Comparison of ENCODE assay signal across 2 cellular contexts in the genomic region with DNA sequence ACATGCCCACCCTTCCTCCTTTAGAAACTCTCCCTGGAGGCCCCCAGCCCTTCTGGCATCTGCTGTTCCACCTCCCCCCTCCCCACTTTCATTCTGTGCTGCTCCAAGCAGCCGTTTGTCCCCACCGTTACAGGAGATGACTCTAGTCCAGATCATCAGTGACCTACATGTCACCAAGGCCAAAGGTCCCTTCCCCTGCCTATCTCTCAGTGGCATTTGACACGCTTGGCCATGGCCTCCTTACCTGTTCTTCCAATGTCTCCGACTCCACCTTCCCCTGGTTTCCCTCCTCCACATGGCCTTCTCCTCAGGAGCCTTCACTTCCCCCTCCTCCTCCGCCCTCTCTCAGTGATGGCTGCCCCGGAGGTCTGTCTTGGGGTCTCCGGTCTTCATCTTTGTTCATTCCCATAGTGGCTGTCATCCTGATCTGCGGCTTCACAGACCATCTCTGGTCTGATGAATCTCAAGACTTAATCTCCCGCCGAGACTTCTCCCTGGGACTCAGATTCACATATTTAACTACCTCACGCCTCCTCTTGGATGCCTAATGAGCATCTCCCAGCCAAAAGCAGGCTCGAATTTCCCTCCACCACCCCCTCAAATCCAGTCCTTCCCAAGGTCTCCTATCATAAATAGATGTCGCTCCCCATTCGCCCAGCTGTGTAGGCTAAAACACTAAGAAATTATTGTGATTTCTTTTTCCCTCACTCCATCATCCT.
TF ChIP-seq lines count a peak whose summit lies in the region.

No MANE protein-coding gene starts in this region.

TF ChIP-seq in GM23338, 12 proteins besides CTCF, POLR2A, EP300 and RAD21:
- TF ChIP-seq EZH2 (IDR thresholded peaks at IDR 0.05; ENCODE audit: low read depth, unreplicated experiment) (no peak), JUNB (IDR thresholded peaks at IDR 0.05; ENCODE audit: unreplicated experiment) (no peak), STAT1 (IDR thresholded peaks at IDR 0.05; ENCODE audit: unreplicated experiment) (no peak), CREB1 (CRISPR knock-in tag; IDR thresholded peaks at IDR 0.05; ENCODE audit: low read depth) (no peak), ZNF331 (CRISPR knock-in tag; IDR thresholded peaks at IDR 0.05; ENCODE audit: low read depth) (no peak), ZNF114 (CRISPR knock-in tag; IDR thresholded peaks at IDR 0.05) (no peak)
- TF ChIP-seq, protein P1, sequence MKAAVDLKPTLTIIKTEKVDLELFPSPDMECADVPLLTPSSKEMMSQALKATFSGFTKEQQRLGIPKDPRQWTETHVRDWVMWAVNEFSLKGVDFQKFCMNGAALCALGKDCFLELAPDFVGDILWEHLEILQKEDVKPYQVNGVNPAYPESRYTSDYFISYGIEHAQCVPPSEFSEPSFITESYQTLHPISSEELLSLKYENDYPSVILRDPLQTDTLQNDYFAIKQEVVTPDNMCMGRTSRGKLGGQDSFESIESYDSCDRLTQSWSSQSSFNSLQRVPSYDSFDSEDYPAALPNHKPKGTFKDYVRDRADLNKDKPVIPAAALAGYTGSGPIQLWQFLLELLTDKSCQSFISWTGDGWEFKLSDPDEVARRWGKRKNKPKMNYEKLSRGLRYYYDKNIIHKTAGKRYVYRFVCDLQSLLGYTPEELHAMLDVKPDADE (IDR thresholded peaks at IDR 0.05) = no peak
- TF ChIP-seq, protein P2, sequence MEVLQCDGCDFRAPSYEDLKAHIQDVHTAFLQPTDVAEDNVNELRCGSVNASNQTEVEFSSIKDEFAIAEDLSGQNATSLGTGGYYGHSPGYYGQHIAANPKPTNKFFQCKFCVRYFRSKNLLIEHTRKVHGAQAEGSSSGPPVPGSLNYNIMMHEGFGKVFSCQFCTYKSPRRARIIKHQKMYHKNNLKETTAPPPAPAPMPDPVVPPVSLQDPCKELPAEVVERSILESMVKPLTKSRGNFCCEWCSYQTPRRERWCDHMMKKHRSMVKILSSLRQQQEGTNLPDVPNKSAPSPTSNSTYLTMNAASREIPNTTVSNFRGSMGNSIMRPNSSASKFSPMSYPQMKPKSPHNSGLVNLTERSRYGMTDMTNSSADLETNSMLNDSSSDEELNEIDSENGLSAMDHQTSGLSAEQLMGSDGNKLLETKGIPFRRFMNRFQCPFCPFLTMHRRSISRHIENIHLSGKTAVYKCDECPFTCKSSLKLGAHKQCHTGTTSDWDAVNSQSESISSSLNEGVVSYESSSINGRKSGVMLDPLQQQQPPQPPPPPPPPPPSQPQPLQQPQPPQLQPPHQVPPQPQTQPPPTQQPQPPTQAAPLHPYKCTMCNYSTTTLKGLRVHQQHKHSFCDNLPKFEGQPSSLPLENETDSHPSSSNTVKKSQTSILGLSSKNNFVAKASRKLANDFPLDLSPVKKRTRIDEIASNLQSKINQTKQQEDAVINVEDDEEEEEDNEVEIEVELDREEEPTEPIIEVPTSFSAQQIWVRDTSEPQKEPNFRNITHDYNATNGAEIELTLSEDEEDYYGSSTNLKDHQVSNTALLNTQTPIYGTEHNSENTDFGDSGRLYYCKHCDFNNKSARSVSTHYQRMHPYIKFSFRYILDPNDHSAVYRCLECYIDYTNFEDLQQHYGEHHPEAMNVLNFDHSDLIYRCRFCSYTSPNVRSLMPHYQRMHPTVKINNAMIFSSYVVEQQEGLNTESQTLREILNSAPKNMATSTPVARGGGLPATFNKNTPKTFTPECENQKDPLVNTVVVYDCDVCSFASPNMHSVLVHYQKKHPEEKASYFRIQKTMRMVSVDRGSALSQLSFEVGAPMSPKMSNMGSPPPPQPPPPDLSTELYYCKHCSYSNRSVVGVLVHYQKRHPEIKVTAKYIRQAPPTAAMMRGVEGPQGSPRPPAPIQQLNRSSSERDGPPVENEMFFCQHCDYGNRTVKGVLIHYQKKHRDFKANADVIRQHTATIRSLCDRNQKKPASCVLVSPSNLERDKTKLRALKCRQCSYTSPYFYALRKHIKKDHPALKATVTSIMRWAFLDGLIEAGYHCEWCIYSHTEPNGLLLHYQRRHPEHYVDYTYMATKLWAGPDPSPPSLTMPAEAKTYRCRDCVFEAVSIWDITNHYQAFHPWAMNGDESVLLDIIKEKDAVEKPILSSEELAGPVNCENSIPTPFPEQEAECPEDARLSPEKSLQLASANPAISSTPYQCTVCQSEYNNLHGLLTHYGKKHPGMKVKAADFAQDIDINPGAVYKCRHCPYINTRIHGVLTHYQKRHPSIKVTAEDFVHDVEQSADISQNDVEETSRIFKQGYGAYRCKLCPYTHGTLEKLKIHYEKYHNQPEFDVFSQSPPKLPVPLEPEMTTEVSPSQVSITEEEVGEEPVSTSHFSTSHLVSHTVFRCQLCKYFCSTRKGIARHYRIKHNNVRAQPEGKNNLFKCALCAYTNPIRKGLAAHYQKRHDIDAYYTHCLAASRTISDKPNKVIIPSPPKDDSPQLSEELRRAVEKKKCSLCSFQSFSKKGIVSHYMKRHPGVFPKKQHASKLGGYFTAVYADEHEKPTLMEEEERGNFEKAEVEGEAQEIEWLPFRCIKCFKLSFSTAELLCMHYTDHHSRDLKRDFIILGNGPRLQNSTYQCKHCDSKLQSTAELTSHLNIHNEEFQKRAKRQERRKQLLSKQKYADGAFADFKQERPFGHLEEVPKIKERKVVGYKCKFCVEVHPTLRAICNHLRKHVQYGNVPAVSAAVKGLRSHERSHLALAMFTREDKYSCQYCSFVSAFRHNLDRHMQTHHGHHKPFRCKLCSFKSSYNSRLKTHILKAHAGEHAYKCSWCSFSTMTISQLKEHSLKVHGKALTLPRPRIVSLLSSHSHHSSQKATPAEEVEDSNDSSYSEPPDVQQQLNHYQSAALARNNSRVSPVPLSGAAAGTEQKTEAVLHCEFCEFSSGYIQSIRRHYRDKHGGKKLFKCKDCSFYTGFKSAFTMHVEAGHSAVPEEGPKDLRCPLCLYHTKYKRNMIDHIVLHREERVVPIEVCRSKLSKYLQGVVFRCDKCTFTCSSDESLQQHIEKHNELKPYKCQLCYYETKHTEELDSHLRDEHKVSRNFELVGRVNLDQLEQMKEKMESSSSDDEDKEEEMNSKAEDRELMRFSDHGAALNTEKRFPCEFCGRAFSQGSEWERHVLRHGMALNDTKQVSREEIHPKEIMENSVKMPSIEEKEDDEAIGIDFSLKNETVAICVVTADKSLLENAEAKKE (CRISPR knock-in tag; IDR thresholded peaks at IDR 0.05) = no peak

TF ChIP-seq in IMR-90, 13 proteins besides CTCF, POLR2A, EP300 and RAD21:
- no peak for TF ChIP-seq MAZ (IDR thresholded peaks at IDR 0.05; ENCODE audit: borderline replicate concordance, low read depth, low read length)
- TF ChIP-seq FOS (IDR thresholded peaks at IDR 0.05; ENCODE audit: low read depth, low read length) = no peak
- no peak for TF ChIP-seq CHD1 (IDR thresholded peaks at IDR 0.05; ENCODE audit: low read depth, low read length)
- no peak for TF ChIP-seq MAFK (IDR thresholded peaks at IDR 0.05; ENCODE audit: low read depth, low read length)
- TF ChIP-seq, protein P3, sequence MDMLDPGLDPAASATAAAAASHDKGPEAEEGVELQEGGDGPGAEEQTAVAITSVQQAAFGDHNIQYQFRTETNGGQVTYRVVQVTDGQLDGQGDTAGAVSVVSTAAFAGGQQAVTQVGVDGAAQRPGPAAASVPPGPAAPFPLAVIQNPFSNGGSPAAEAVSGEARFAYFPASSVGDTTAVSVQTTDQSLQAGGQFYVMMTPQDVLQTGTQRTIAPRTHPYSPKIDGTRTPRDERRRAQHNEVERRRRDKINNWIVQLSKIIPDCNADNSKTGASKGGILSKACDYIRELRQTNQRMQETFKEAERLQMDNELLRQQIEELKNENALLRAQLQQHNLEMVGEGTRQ (IDR thresholded peaks at IDR 0.05; ENCODE audit: low read depth, low read length) = no peak
- no peak for TF ChIP-seq MXI1 (IDR thresholded peaks at IDR 0.05; ENCODE audit: borderline replicate concordance, low read depth, low read length)
- TF ChIP-seq BHLHE40 (IDR thresholded peaks at IDR 0.05; ENCODE audit: low read depth, low read length) = no peak
- no peak for TF ChIP-seq RFX5 (IDR thresholded peaks at IDR 0.05; ENCODE audit: low read depth, low read length)
- TF ChIP-seq CEBPB (IDR thresholded peaks at IDR 0.05; ENCODE audit: low read depth, low read length) = no peak
- TF ChIP-seq, protein P4, sequence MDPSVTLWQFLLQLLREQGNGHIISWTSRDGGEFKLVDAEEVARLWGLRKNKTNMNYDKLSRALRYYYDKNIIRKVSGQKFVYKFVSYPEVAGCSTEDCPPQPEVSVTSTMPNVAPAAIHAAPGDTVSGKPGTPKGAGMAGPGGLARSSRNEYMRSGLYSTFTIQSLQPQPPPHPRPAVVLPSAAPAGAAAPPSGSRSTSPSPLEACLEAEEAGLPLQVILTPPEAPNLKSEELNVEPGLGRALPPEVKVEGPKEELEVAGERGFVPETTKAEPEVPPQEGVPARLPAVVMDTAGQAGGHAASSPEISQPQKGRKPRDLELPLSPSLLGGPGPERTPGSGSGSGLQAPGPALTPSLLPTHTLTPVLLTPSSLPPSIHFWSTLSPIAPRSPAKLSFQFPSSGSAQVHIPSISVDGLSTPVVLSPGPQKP (IDR thresholded peaks at IDR 0.05; ENCODE audit: borderline replicate concordance, low read depth, low read length) = no peak
- TF ChIP-seq SMC3 (IDR thresholded peaks at IDR 0.05; ENCODE audit: low read depth, low read length) = no peak
- TF ChIP-seq RCOR1 (IDR thresholded peaks at IDR 0.05; ENCODE audit: insufficient replicate concordance, low read length) = no peak
- no peak for TF ChIP-seq NFE2L2 (IDR thresholded peaks at IDR 0.05; ENCODE audit: low read depth, low read length)
